19 cellular contexts compared by ENCODE assay signal in the genomic region with DNA sequence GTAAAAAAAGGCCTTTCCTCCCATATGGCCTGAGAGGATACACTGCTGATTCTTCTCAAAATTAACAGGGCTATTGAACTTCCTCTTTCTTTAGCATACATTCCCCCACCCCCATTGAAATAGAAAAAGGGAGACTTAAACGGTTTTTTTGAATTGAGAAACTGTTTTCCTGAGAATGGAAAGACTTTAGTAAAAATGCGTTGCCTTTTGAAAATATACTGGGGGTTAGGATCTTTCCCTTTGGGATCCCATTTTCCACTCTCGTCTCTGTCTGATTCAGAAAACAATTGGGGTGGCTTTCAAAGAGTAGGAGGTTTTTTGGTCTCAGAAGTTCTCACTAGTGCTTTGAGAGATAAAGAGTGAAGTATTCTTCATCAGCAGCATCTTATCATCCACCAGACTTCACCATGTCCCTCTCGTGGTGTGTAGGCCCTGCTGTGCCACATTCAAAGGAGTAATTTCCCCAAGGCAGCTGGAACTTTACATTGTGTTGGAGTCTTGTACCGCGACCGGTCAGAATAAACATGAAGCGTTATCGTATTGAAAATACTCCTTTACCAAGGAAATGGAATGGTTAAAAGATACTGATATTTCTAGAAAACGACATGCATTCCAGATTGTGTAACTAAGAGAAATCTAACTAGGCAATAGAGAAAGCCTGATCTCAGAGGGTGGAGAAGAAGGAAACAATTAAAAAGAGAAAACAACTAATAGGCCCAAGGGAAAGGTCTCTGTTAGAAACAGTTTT. TPM values are rescaled to one million over a fixed set of nuclear protein-coding genes. Genes with fewer than 3 reads are reported as not detected.
DNase-seq lines count a peak whose midpoint lies in the region; ATAC-seq and TF ChIP-seq lines count a peak whose summit lies in the region.
"Had no signal": no experiment of that assay in that cellular context is flagged by ENCODE, and none has a peak within 500 bp of the region (broad histone marks: within the 10 kb centered on the region; RNA-seq: fewer than 3 reads in every experiment).

No MANE protein-coding gene starts in this region.

- ATAC-seq in HG02610 (IDR thresholded peaks at IDR 0.05; ENCODE audit: unreplicated experiment): peak; percentile 50
- ATAC-seq: body of pancreas, gastrocnemius medialis, pancreas had no signal

- peaks cover 78% of the 10 kb centered on the region for H3K4me1 Mint-ChIP-seq in CD14-positive monocyte
- peaks cover 65% of the 10 kb centered on the region for H3K4me1 Mint-ChIP-seq in activated T-helper 1 cell treated with anti-CD3 and anti-CD28 coated beads, Interleukin-12 subunit alpha, Interleukin-12 subunit beta, Interleukin-2, Interleukin-4 antibody, amounts not matched to agents 30 ng/mL and 10 ng/mL and 1 ng/mL, durations not matched to agents 14 hours and 24 hours and 36 hours (ENCODE audit: low read depth)

- TF ChIP-seq POLR2A in tibial nerve (IDR thresholded peaks at IDR 0.05): no peak

- 83 to 87% methylated on average over 10 of the region's 10 CpGs for WGBS in tibial nerve, 2 donors

- H3K9me3 ChIP-seq in tibial nerve: no peaks in the 10 kb centered on the region
- H3K9me3 ChIP-seq in MG63: no peaks in the 10 kb centered on the region
- H3K9me3 ChIP-seq: body of pancreas, gastrocnemius medialis, left ventricle myocardium inferior, pancreas had no signal

- intact Hi-C loops in CD14-positive monocyte (cut with micrococcal nuclease): no loop called here
- intact Hi-C loops in activated T-helper 1 cell treated with anti-CD3 and anti-CD28 coated beads, Interleukin-12 subunit alpha, Interleukin-12 subunit beta, Interleukin-2, Interleukin-4 antibody, amounts not matched to agents 30 ng/mL and 10 ng/mL and 1 ng/mL, durations not matched to agents 14 hours and 24 hours and 36 hours (cut with micrococcal nuclease): no loop called here

- TF ChIP-seq EP300 in tibial nerve (IDR thresholded peaks at IDR 0.05): no peak

- H3K27me3 ChIP-seq in tibial nerve: peaks cover 0 to 19% of the 10 kb centered on the region in 2 donors
- H3K27me3 ChIP-seq in MG63: peaks cover 12% of the 10 kb centered on the region
- H3K27me3 ChIP-seq: body of pancreas had no signal

- no peaks in the 10 kb centered on the region for H3K27me3 Mint-ChIP-seq in CD14-positive monocyte (ENCODE audit: low read depth in 3 of 3)
- no peaks in the 10 kb centered on the region for H3K27me3 Mint-ChIP-seq in activated T-helper 1 cell treated with anti-CD3 and anti-CD28 coated beads, Interleukin-12 subunit alpha, Interleukin-12 subunit beta, Interleukin-2, Interleukin-4 antibody, amounts not matched to agents 30 ng/mL and 10 ng/mL and 1 ng/mL, durations not matched to agents 14 hours and 24 hours and 36 hours (ENCODE audit: insufficient read depth)
- H3K27me3 Mint-ChIP-seq: activated naive CD8-positive, alpha-beta T cell had no signal

- TF ChIP-seq CTCF in CD14-positive monocyte (IDR thresholded peaks at IDR 0.05) (no peak), tibial nerve (IDR thresholded peaks at IDR 0.05) (no peak)

- no peaks in the 10 kb centered on the region for H3K4me1 ChIP-seq in tibial nerve
- H3K4me1 ChIP-seq: body of pancreas, pancreas had no signal

- H3K9me3 Mint-ChIP-seq in CD14-positive monocyte: no peaks in the 10 kb centered on the region
- no peaks in the 10 kb centered on the region for H3K9me3 Mint-ChIP-seq in activated T-helper 1 cell treated with anti-CD3 and anti-CD28 coated beads, Interleukin-12 subunit alpha, Interleukin-12 subunit beta, Interleukin-2, Interleukin-4 antibody, amounts not matched to agents 30 ng/mL and 10 ng/mL and 1 ng/mL, durations not matched to agents 14 hours and 24 hours and 36 hours

- H3K36me3 ChIP-seq in tibial nerve: no peaks in the 10 kb centered on the region
- no peaks in the 10 kb centered on the region for H3K36me3 ChIP-seq in MG63
- H3K36me3 ChIP-seq: gastrocnemius medialis, left ventricle myocardium inferior, pancreas had no signal

- peak overlapping the region; percentile 81 to 92 (median 90) for H3K27ac Mint-ChIP-seq in CD14-positive monocyte
- peak overlapping the region; percentile 37 for H3K27ac Mint-ChIP-seq in activated T-helper 1 cell treated with anti-CD3 and anti-CD28 coated beads, Interleukin-12 subunit alpha, Interleukin-12 subunit beta, Interleukin-2, Interleukin-4 antibody, amounts not matched to agents 30 ng/mL and 10 ng/mL and 1 ng/mL, durations not matched to agents 14 hours and 24 hours and 36 hours

- H3K4me3 Mint-ChIP-seq in CD14-positive monocyte: peak overlapping the region; percentile 28 to 72
- no peak overlapping the region for H3K4me3 Mint-ChIP-seq in activated T-helper 1 cell treated with anti-CD3 and anti-CD28 coated beads, Interleukin-12 subunit alpha, Interleukin-12 subunit beta, Interleukin-2, Interleukin-4 antibody, amounts not matched to agents 30 ng/mL and 10 ng/mL and 1 ng/mL, durations not matched to agents 14 hours and 24 hours and 36 hours
- H3K4me3 Mint-ChIP-seq: activated naive CD8-positive, alpha-beta T cell had no signal

- H3K27ac ChIP-seq in tibial nerve: no peak overlapping the region
- H3K27ac ChIP-seq: body of pancreas, gastrocnemius medialis, left ventricle myocardium inferior, pancreas had no signal

- H3K36me3 Mint-ChIP-seq in CD14-positive monocyte: peaks cover 0 to 2% of the 10 kb centered on the region in 2 donors
- H3K36me3 Mint-ChIP-seq in activated T-helper 1 cell treated with anti-CD3 and anti-CD28 coated beads, Interleukin-12 subunit alpha, Interleukin-12 subunit beta, Interleukin-2, Interleukin-4 antibody, amounts not matched to agents 30 ng/mL and 10 ng/mL and 1 ng/mL, durations not matched to agents 14 hours and 24 hours and 36 hours (ENCODE audit: low read depth): peaks cover 65% of the 10 kb centered on the region

- H3K4me3 ChIP-seq in tibial nerve: no peak overlapping the region
- H3K4me3 ChIP-seq in MG63: no peak overlapping the region
- H3K4me3 ChIP-seq: body of pancreas, gastrocnemius medialis, left ventricle myocardium inferior, pancreas had no signal

- DNase-seq in CD14-positive monocyte (ENCODE audit: low spot score): no peak
- peak; percentile 45 for DNase-seq in NOMO-1 treated with dmso at 0.1 percent for 144 hours (lab: John Stamatoyannopoulos, UW; ENCODE audit: unreplicated experiment)
- DNase-seq in activated T-helper 1 cell treated with anti-CD3 and anti-CD28 coated beads, Interleukin-12 subunit alpha, Interleukin-12 subunit beta, Interleukin-2, Interleukin-4 antibody, amounts not matched to agents 30 ng/mL and 10 ng/mL and 1 ng/mL, durations not matched to agents 14 hours and 24 hours and 36 hours (ENCODE audit: low spot score): no peak
- no peak for DNase-seq in tibial nerve (ENCODE audit: low spot score in 2 of 2)
- no peak for DNase-seq in SHP77 (lab: John Stamatoyannopoulos, UW)
- no peak for DNase-seq in MG63
- DNase-seq in NCI-H1092 treated with DMSO at 0.1 percent for 48 hours (lab: John Stamatoyannopoulos, UW): no peak
- DNase-seq: activated CD4-positive, alpha-beta T cell treated with anti-CD3 and anti-CD28 coated beads for 48 hours; activated T-cell treated with anti-CD3 and anti-CD28 coated beads, Interleukin-2, amount 50 U/mL, for 1 hour; body of pancreas; Calu3; cortex of kidney; gastrocnemius medialis; left ventricle myocardium inferior; NCI-H2081; pancreas; stimulated activated CD4-positive, alpha-beta T cell treated with anti-CD3 and anti-CD28 coated beads, Interleukin-4, amount 100 ng/mL, for 4 hours had no signal

RNA-seq across cellular contexts. Expression of gene MYB, which starts 10.6 kb away (rescaled TPM):
- 1 to 10 TPM; 1.7 to 2.2 TPM for polyA plus RNA-seq in CD14-positive monocyte
- total RNA-seq in activated T-helper 1 cell treated with anti-CD3 and anti-CD28 coated beads, Interleukin-12 subunit alpha, Interleukin-12 subunit beta, Interleukin-2, Interleukin-4 antibody, amounts not matched to agents 30 ng/mL and 10 ng/mL and 1 ng/mL, durations not matched to agents 14 hours and 24 hours and 36 hours: 57.3 and 60.4 TPM in 2 replicates
- total RNA-seq in tibial nerve: 1 to 10 TPM in 1 of 4 donors, under 1 TPM in 3; 0.63 to 1.2 (median 0.83) TPM
- total RNA-seq in MG63 (2014; rRNA removed; shearing (Covaris generic); ENCODE audit: low replicate concordance): 1.5 TPM in 1 of 2 replicates, not detected in the other
- total RNA-seq: body of pancreas had no signal

Comparison
In these comparisons a context has a peak if more than half of its experiments do, and no peak if none do; other contexts are left out.
1. RNA of gene MYB, which starts 10.6 kb away (total RNA-seq): 57.3 to 60.4 TPM in activated T-helper 1 cell treated with anti-CD3 and anti-CD28 coated beads, Interleukin-12 subunit alpha, Interleukin-12 subunit beta, Interleukin-2, Interleukin-4 antibody, amounts not matched to agents 30 ng/mL and 10 ng/mL and 1 ng/mL, durations not matched to agents 14 hours and 24 hours and 36 hours; 0.63 to 1.2 TPM in tibial nerve and 1.5 TPM in MG63; every median in the first group is over 10 times any median in the second.